ENCODE assay signal across 22 cellular contexts in the genomic region with DNA sequence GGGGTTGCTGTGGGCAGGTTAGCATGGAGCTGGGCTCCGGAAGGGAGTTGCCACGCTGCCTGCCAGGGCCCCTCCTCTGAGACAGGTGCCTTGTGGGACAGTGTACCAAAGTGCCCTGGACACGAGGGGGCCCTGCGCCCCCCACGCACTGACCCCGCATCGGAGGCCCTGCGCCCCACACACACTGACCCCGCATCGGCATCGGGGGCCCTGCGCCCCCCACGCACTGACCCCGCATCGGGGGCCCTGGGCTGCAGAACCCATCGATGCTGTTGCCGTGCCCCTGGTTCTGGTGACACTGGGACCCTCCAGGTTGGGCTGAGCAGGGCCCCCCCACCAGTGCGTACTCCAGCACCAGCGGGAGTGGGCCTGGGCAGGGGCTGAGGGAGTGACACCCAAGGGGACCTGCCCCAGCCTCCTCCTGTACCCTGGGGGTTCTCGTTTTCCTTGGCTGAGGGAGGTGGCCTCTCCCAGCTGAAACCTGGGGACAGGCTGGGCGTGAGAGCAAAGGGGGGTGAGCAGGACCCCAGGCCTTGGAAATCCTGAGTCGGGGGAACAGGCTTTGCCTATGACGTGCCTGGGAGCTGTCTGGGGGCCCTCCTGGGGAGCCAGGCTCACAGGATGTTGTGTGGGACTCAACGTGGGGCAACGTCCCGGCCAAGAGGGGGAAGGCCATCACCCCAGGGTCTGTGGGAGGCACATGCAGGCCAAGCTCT. TPM values are rescaled to one million over a fixed set of nuclear protein-coding genes. Genes with fewer than 3 reads are reported as not detected.
DNase-seq lines count a peak whose midpoint lies in the region; ATAC-seq, FAIRE-seq and TF ChIP-seq lines count a peak whose summit lies in the region.
"Had no signal": no experiment of that assay in that cellular context is flagged by ENCODE, and none has a peak within 500 bp of the region (broad histone marks: within the 10 kb centered on the region; RNA-seq: fewer than 3 reads in every experiment).

No MANE protein-coding gene starts in this region.

- FAIRE-seq in HepG2 (lab: Jason Lieb, UNC), result no peak
- FAIRE-seq in astrocyte (lab: Jason Lieb, UNC), result no peak
- FAIRE-seq: A204.1, RCC 7860 had no signal

- peaks cover 23% of the 10 kb centered on the region for H3K27me3 Mint-ChIP-seq in astrocyte (ENCODE audit: low read depth, unreplicated experiment)

- TF ChIP-seq CTCF in HepG2 (CRISPR knock-in tag; IDR thresholded peaks at IDR 0.05), result no peak
- TF ChIP-seq CTCF in right lobe of liver (IDR thresholded peaks at IDR 0.05), result no peak
- no peak for TF ChIP-seq CTCF in RWPE1 (conservative IDR thresholded peaks at IDR 0.05; ENCODE audit: low read depth)
- TF ChIP-seq CTCF in astrocyte (IDR thresholded peaks at IDR 0.05; ENCODE audit: insufficient read depth, low read depth, low read length), result no peak
- no peak for TF ChIP-seq CTCF in osteoblast (IDR thresholded peaks at IDR 0.05; ENCODE audit: extremely low read depth, low read depth, low read length)
- TF ChIP-seq CTCF in thyroid gland (IDR thresholded peaks at IDR 0.05), result no peak

- in situ Hi-C loops in HepG2 (cut with HindIII; ENCODE audit: extremely low pct_ligation_motif_present, low pct_unique_long_range_greater_than_20kb), result no loop called here

- ATAC-seq in HepG2 (no peak), right lobe of liver (no peak)

- H3K4me3 Mint-ChIP-seq in astrocyte (ENCODE audit: unreplicated experiment), result no peak overlapping the region
- H3K4me3 Mint-ChIP-seq: CD4-positive, alpha-beta T cell had no signal

- H3K79me2 ChIP-seq in HepG2 (ENCODE audit: insufficient read depth, low read length), result peaks cover under 1% of the 10 kb centered on the region
- no peaks in the 10 kb centered on the region for H3K79me2 ChIP-seq in astrocyte (ENCODE audit: insufficient read depth, low read length)
- H3K79me2 ChIP-seq in osteoblast (ENCODE audit: insufficient read depth, low read length), result no peaks in the 10 kb centered on the region

- H3K36me3 Mint-ChIP-seq in astrocyte (ENCODE audit: low read depth, unreplicated experiment), result no peaks in the 10 kb centered on the region

- DNase-seq in HepG2 (ENCODE audit: low spot score), result no peak
- DNase-seq in right lobe of liver, result no peak
- DNase-seq in RWPE1 (ENCODE audit: low spot score), result no peak
- DNase-seq in astrocyte (ENCODE audit: low read depth), result no peak
- DNase-seq in osteoblast (ENCODE audit: insufficient read length, low spot score, missing footprints), result peak; percentile 78
- no peak for DNase-seq in NCI-H345 (lab: John Stamatoyannopoulos, UW)
- no peak for DNase-seq in thyroid gland
- DNase-seq in activated CD4-positive, alpha-beta T cell treated with anti-CD3 and anti-CD28 coated beads, Interleukin-2, amount 50 U/mL, for 48 hours, result no peak
- DNase-seq: MV-4-11, NCI-H2227 treated with DMSO at 0.1 percent for 48 hours, NCI-H510A had no signal

- no peak for TF ChIP-seq RAD21 in HepG2 (CRISPR knock-in tag; IDR thresholded peaks at IDR 0.05)

- CTCF ChIA-PET in HepG2 (lab: Yijun Ruan, JAX; ENCODE audit: low intra/inter-chr PET ratio, low total read pairs), result interaction anchor here (1.0 to 1.3 kb wide), 3 partner anchors 10 to 17 kb away, joined by 3 to 16 read pairs (median 11); a partner anchor contains a TSS
- CTCF ChIA-PET in RWPE1 (lab: Yijun Ruan, JAX), result interaction anchor here (0.6 to 3.5 kb wide), 30 partner anchors 9 to 286 kb away, joined by 3 to 54 read pairs (median 4); a partner anchor contains a TSS

- H3K4me1 ChIP-seq in HepG2 (ENCODE audit: insufficient read depth, low read length), result peaks cover 25% of the 10 kb centered on the region
- no peaks in the 10 kb centered on the region for H3K4me1 ChIP-seq in right lobe of liver
- H3K4me1 ChIP-seq in astrocyte (ENCODE audit: insufficient read depth, low read length), result peaks cover 1% of the 10 kb centered on the region
- no peaks in the 10 kb centered on the region for H3K4me1 ChIP-seq in osteoblast (ENCODE audit: insufficient read depth, low read length)
- H3K4me1 ChIP-seq in thyroid gland, result no peaks in the 10 kb centered on the region

- no peaks in the 10 kb centered on the region for H3K27me3 ChIP-seq in HepG2 (ENCODE audit: control insufficient read depth in 1 of 2, insufficient read depth in 2 of 2, low read length in 2 of 2)
- peaks cover 0 to under 1% of the 10 kb centered on the region in 2 donors for H3K27me3 ChIP-seq in right lobe of liver
- H3K27me3 ChIP-seq in astrocyte (ENCODE audit: insufficient read depth, low read length), result no peaks in the 10 kb centered on the region
- H3K27me3 ChIP-seq in osteoblast (ENCODE audit: insufficient read depth, low read length), result no peaks in the 10 kb centered on the region
- H3K27me3 ChIP-seq in thyroid gland, result no peaks in the 10 kb centered on the region
- H3K27me3 ChIP-seq: BLaER1 had no signal

- H3K9ac ChIP-seq in HepG2 (ENCODE audit: insufficient read depth, low read depth, low read length) (no peak overlapping the region), astrocyte (ENCODE audit: low read length) (no peak overlapping the region)
- H3K9ac ChIP-seq: BLaER1, GM23248 had no signal

- 96% methylated on average over 9 of the region's 26 CpGs for WGBS in HepG2 (ENCODE audit: low lambda C conversion rate)
- no CpG with 5 or more reads among the region's 26 CpGs for WGBS in right lobe of liver (ENCODE audit: insufficient coverage, low coverage, low lambda C conversion rate, missing lambda C conversion rate)
- 20% methylated on average over 1 of the region's 26 CpGs; no CpG with 5 or more reads in 1 of the 2 donors for WGBS in thyroid gland, 2 donors

- no peak overlapping the region for H3K27ac ChIP-seq in HepG2 (ENCODE audit: extremely low read length, insufficient read depth, low read length)
- H3K27ac ChIP-seq in right lobe of liver, result no peak overlapping the region
- H3K27ac ChIP-seq in RWPE1, result peak overlapping the region; percentile 85
- no peak overlapping the region for H3K27ac ChIP-seq in astrocyte (ENCODE audit: low read depth, low read length)
- no peak overlapping the region for H3K27ac ChIP-seq in osteoblast (ENCODE audit: low read depth, low read length)
- no peak overlapping the region for H3K27ac ChIP-seq in thyroid gland
- H3K27ac ChIP-seq: BLaER1, GM23248 had no signal

- peaks cover 3 to 16% of the 10 kb centered on the region in 2 experiments; a peak in 2 of 5 replicates for H3K36me3 ChIP-seq in HepG2 (replicated peaks in 1 of 2; ENCODE audit: control insufficient read depth in 1 of 2, insufficient read depth in 2 of 2, low read length in 2 of 2)
- no peaks in the 10 kb centered on the region for H3K36me3 ChIP-seq in right lobe of liver
- no peaks in the 10 kb centered on the region for H3K36me3 ChIP-seq in astrocyte (ENCODE audit: insufficient read depth, low read length)
- no peaks in the 10 kb centered on the region for H3K36me3 ChIP-seq in osteoblast (ENCODE audit: insufficient read depth, low read length)
- H3K36me3 ChIP-seq in thyroid gland, result no peaks in the 10 kb centered on the region

- H3K4me1 Mint-ChIP-seq in astrocyte (ENCODE audit: low read depth, unreplicated experiment), result no peaks in the 10 kb centered on the region

- H3K27ac Mint-ChIP-seq in astrocyte (ENCODE audit: unreplicated experiment), result no peak overlapping the region
- H3K27ac Mint-ChIP-seq: CD4-positive, alpha-beta T cell had no signal

- H3K9me3 ChIP-seq in HepG2 (ENCODE audit: low read length), result no peaks in the 10 kb centered on the region
- H3K9me3 ChIP-seq in right lobe of liver, result no peaks in the 10 kb centered on the region
- no peaks in the 10 kb centered on the region for H3K9me3 ChIP-seq in astrocyte (ENCODE audit: insufficient read depth, low read depth, low read length)
- H3K9me3 ChIP-seq in osteoblast (ENCODE audit: low read depth, low read length), result no peaks in the 10 kb centered on the region
- H3K9me3 ChIP-seq in thyroid gland, result no peaks in the 10 kb centered on the region
- H3K9me3 ChIP-seq: BLaER1, HAP-1 had no signal

- no TSS peak for BruUV-seq in HepG2 (replicated peaks; lab: Mats Ljungman, UMichigan)

- no peak for TF ChIP-seq EP300 in HepG2 (IDR thresholded peaks at IDR 0.05; ENCODE audit: low read depth in 2 of 2, low read length in 2 of 2)
- no peak for TF ChIP-seq EP300 in HepG2 (CRISPR knock-in tag; IDR thresholded peaks at IDR 0.05; ENCODE audit: borderline replicate concordance)

- no peak overlapping the region for H2AFZ ChIP-seq in HepG2 (ENCODE audit: low read length)
- H2AFZ ChIP-seq in astrocyte (ENCODE audit: low read depth, low read length), result peak overlapping the region; percentile 34
- H2AFZ ChIP-seq in osteoblast (ENCODE audit: low read length), result no peak overlapping the region
- H2AFZ ChIP-seq: GM23248 had no signal

- no peaks in the 10 kb centered on the region for H3K9me3 Mint-ChIP-seq in astrocyte (ENCODE audit: unreplicated experiment)
- H3K9me3 Mint-ChIP-seq: CD4-positive, alpha-beta T cell had no signal

- intact Hi-C loops in HepG2 (cut with micrococcal nuclease; ENCODE audit: unreplicated experiment) (no loop called here), right lobe of liver (cut with DNase I) (no loop called here), thyroid gland (cut with DNase I) (no loop called here)

- H3K4me2 ChIP-seq in HepG2 (ENCODE audit: low read depth, low read length) (no peak overlapping the region), astrocyte (ENCODE audit: low read length) (no peak overlapping the region), osteoblast (ENCODE audit: insufficient read depth, low read length) (no peak overlapping the region)
- H3K4me2 ChIP-seq: BLaER1 had no signal

- TF ChIP-seq POLR2A in HepG2 (IDR thresholded peaks at IDR 0.05; ENCODE audit: insufficient read depth in 1 of 2, low read depth in 2 of 2, low read length in 2 of 2), result no peak
- TF ChIP-seq POLR2A in right lobe of liver (IDR thresholded peaks at IDR 0.05), result no peak
- TF ChIP-seq POLR2A in thyroid gland (IDR thresholded peaks at IDR 0.05), result no peak

- H4K20me1 ChIP-seq in HepG2 (ENCODE audit: insufficient read depth, low read length) (0 out of 2 replicates have a peak, but pooled peaks cover 3% of the 10 kb centered on the region), astrocyte (ENCODE audit: insufficient read depth, low read length) (peaks cover 7% of the 10 kb centered on the region), osteoblast (ENCODE audit: insufficient read depth, low read length) (peaks cover 5% of the 10 kb centered on the region)

- H3K4me3 ChIP-seq in HepG2 (replicated peaks in 1 of 3; ENCODE audit: insufficient read depth in 1 of 3, low read depth in 2 of 3, low read length in 3 of 3) (no peak overlapping the region), right lobe of liver (no peak overlapping the region), astrocyte (ENCODE audit: insufficient read depth, low read depth, low read length) (no peak overlapping the region), osteoblast (ENCODE audit: insufficient read depth, low read length) (no peak overlapping the region), thyroid gland (replicated peaks in 1 of 3) (no peak overlapping the region)
- H3K4me3 ChIP-seq: BLaER1, GM23248, HAP-1 had no signal

- POLR2A ChIA-PET in HepG2 (lab: Yijun Ruan, JAX), result interaction anchor here (1.0 to 1.1 kb wide), 3 partner anchors 8 to 23 kb away, joined by 3 to 15 read pairs (median 6); a partner anchor contains a TSS
- POLR2A ChIA-PET in RWPE1 (lab: Yijun Ruan, JAX; ENCODE audit: low non-redundant PET), result interaction anchor here (0.6 kb wide), 1 partner anchor 10 kb away, joined by 3 read pairs; a partner anchor contains a TSS

RNA-seq across cellular contexts. Expression of a gene that starts 6.9 kb away (rescaled TPM):
- total RNA-seq in HepG2 (2016; rRNA removed; fragmentation: Illumina TruSeq; extraction: Trizol) (35.9 and 42.8 TPM in 2 replicates), right lobe of liver (under 1 TPM in 5 of 6 experiments, not detected in 1; 0.05 to 0.43 (median 0.22) TPM), astrocyte (0.41 and 0.43 TPM in 2 replicates), osteoblast (0.88 and 1.1 TPM in 2 replicates), thyroid gland (1 to 10 TPM in 1 of 4 donors, under 1 TPM in 3; 0.27 to 1.0 (median 0.72) TPM)
- 7.0 and 7.1 TPM in 2 replicates for total RNA-seq in HepG2 (2016; cell fraction: cytosol; rRNA removed; fragmentation: Illumina TruSeq; extraction: Trizol; ENCODE audit: low read depth)
- 34.9 and 42.2 TPM in 2 replicates for total RNA-seq in HepG2 (2016; cell fraction: insoluble cytoplasmic fraction; rRNA removed; fragmentation: Illumina TruSeq; extraction: Trizol)
- 29.9 and 31.6 TPM in 2 replicates for total RNA-seq in HepG2 (2016; cell fraction: membrane; rRNA removed; fragmentation: Illumina TruSeq; extraction: Trizol)
- 23.7 and 28.1 TPM in 2 replicates for total RNA-seq in HepG2 (2016; cell fraction: nucleus; rRNA removed; fragmentation: Illumina TruSeq; extraction: Trizol)
- polyA plus RNA-seq in HepG2 (2011; rRNA removed), result 18.7 and 21.9 TPM in 2 replicates
- 16.4 and 40.1 TPM in 2 replicates for polyA plus RNA-seq in HepG2 (2011; cell fraction: cytosol; rRNA removed)
- polyA plus RNA-seq in HepG2 (2011; cell fraction: nucleus; rRNA removed), result 28.3 and 52.1 TPM in 2 replicates
- polyA plus RNA-seq in HepG2 (2012), result 12.0 and 19.0 TPM in 2 replicates
- polyA plus RNA-seq in HepG2 (2016; cell fraction: cytosol; fragmentation: Illumina TruSeq; extraction: Trizol; ENCODE audit: low read depth), result 6.8 and 7.6 TPM in 2 replicates
- polyA plus RNA-seq in HepG2 (2016; cell fraction: insoluble cytoplasmic fraction; fragmentation: Illumina TruSeq; extraction: Trizol; ENCODE audit: low read depth), result 33.9 and 39.2 TPM in 2 replicates
- 23.3 and 27.0 TPM in 2 replicates for polyA plus RNA-seq in HepG2 (2016; cell fraction: membrane; fragmentation: Illumina TruSeq; extraction: Trizol; ENCODE audit: low read depth)
- polyA plus RNA-seq in HepG2 (2016; cell fraction: nucleus; fragmentation: Illumina TruSeq; extraction: Trizol; ENCODE audit: insufficient read depth, low read depth), result 44.9 and 46.9 TPM in 2 replicates
- polyA minus RNA-seq in HepG2 (2011; rRNA and poly(A)+ RNA removed; ENCODE audit: low replicate concordance), result 38.7 and 55.4 TPM in 2 replicates
- polyA minus RNA-seq in HepG2 (2011; cell fraction: cytosol; rRNA and poly(A)+ RNA removed), result 18.6 and 32.8 TPM in 2 replicates
- 7.3 and 8.6 TPM in 2 replicates for polyA minus RNA-seq in HepG2 (2011; cell fraction: nucleus; rRNA and poly(A)+ RNA removed)

RNA-seq across cellular contexts. Expression of a gene that starts 9.6 kb away (rescaled TPM):
- total RNA-seq in HepG2 (2016; rRNA removed; fragmentation: Illumina TruSeq; extraction: Trizol), result 0.87 and 0.95 TPM in 2 replicates
- 0.61 and 0.88 TPM in 2 replicates for total RNA-seq in HepG2 (2016; cell fraction: cytosol; rRNA removed; fragmentation: Illumina TruSeq; extraction: Trizol; ENCODE audit: low read depth)
- 0.74 and 0.82 TPM in 2 replicates for total RNA-seq in HepG2 (2016; cell fraction: insoluble cytoplasmic fraction; rRNA removed; fragmentation: Illumina TruSeq; extraction: Trizol)
- total RNA-seq in HepG2 (2016; cell fraction: membrane; rRNA removed; fragmentation: Illumina TruSeq; extraction: Trizol), result 0.69 and 0.71 TPM in 2 replicates
- 3.4 and 3.6 TPM in 2 replicates for total RNA-seq in HepG2 (2016; cell fraction: nucleus; rRNA removed; fragmentation: Illumina TruSeq; extraction: Trizol)
- polyA plus RNA-seq in HepG2 (2011; rRNA removed), result 3.2 and 4.1 TPM in 2 replicates
- polyA plus RNA-seq in HepG2 (2011; cell fraction: cytosol; rRNA removed), result 2.1 and 3.2 TPM in 2 replicates
- polyA plus RNA-seq in HepG2 (2011; cell fraction: nucleus; rRNA removed), result 41.8 and 49.4 TPM in 2 replicates
- polyA plus RNA-seq in HepG2 (2012), result 21.3 and 23.9 TPM in 2 replicates
- 1.5 and 1.8 TPM in 2 replicates for polyA plus RNA-seq in HepG2 (2016; cell fraction: cytosol; fragmentation: Illumina TruSeq; extraction: Trizol; ENCODE audit: low read depth)
- polyA plus RNA-seq in HepG2 (2016; cell fraction: insoluble cytoplasmic fraction; fragmentation: Illumina TruSeq; extraction: Trizol; ENCODE audit: low read depth), result 2.3 and 2.8 TPM in 2 replicates
- 2.2 and 2.6 TPM in 2 replicates for polyA plus RNA-seq in HepG2 (2016; cell fraction: membrane; fragmentation: Illumina TruSeq; extraction: Trizol; ENCODE audit: low read depth)
- 12.9 and 17.3 TPM in 2 replicates for polyA plus RNA-seq in HepG2 (2016; cell fraction: nucleus; fragmentation: Illumina TruSeq; extraction: Trizol; ENCODE audit: insufficient read depth, low read depth)
- 8.8 TPM in 1 of 2 replicates, not detected in the other for polyA minus RNA-seq in HepG2 (2011; rRNA and poly(A)+ RNA removed; ENCODE audit: low replicate concordance)
- polyA minus RNA-seq in HepG2 (2011; cell fraction: cytosol; rRNA and poly(A)+ RNA removed), result 9.0 and 9.2 TPM in 2 replicates
- 5.5 and 6.4 TPM in 2 replicates for polyA minus RNA-seq in HepG2 (2011; cell fraction: nucleus; rRNA and poly(A)+ RNA removed)
- 1 to 10 TPM in 2 of 6 experiments, under 1 TPM in 4; 0.50 to 2.1 (median 0.80) TPM for total RNA-seq in right lobe of liver
- total RNA-seq in astrocyte, result 0.14 and 0.55 TPM in 2 replicates
- not detected in 2 replicates for total RNA-seq in osteoblast
- total RNA-seq in thyroid gland, result under 1 TPM in 2 of 4 donors, not detected in 2; 0.22 to 0.49 TPM
- total RNA-seq: CD4-positive, alpha-beta T cell; Daoy; G401; GM23248; M059J; SK-MEL-5 had no signal
- polyA plus RNA-seq: AG04450, GM23248 had no signal

RNA-seq across cellular contexts. Expression of a gene that starts 13.8 kb away (rescaled TPM):
- 6.2 and 6.4 TPM in 2 replicates for total RNA-seq in HepG2 (2016; rRNA removed; fragmentation: Illumina TruSeq; extraction: Trizol)
- 1.7 and 1.8 TPM in 2 replicates for total RNA-seq in HepG2 (2016; cell fraction: cytosol; rRNA removed; fragmentation: Illumina TruSeq; extraction: Trizol; ENCODE audit: low read depth)
- total RNA-seq in HepG2 (2016; cell fraction: insoluble cytoplasmic fraction; rRNA removed; fragmentation: Illumina TruSeq; extraction: Trizol), result 4.5 and 6.7 TPM in 2 replicates
- total RNA-seq in HepG2 (2016; cell fraction: membrane; rRNA removed; fragmentation: Illumina TruSeq; extraction: Trizol), result 3.0 and 3.1 TPM in 2 replicates
- 4.9 and 5.4 TPM in 2 replicates for total RNA-seq in HepG2 (2016; cell fraction: nucleus; rRNA removed; fragmentation: Illumina TruSeq; extraction: Trizol)
- 5.4 and 6.0 TPM in 2 replicates for polyA plus RNA-seq in HepG2 (2011; rRNA removed)
- polyA plus RNA-seq in HepG2 (2011; cell fraction: cytosol; rRNA removed), result 3.8 and 4.1 TPM in 2 replicates
- polyA plus RNA-seq in HepG2 (2011; cell fraction: nucleus; rRNA removed), result 43.5 and 57.7 TPM in 2 replicates
- polyA plus RNA-seq in HepG2 (2012), result 4.9 and 5.0 TPM in 2 replicates
- polyA plus RNA-seq in HepG2 (2016; cell fraction: cytosol; fragmentation: Illumina TruSeq; extraction: Trizol; ENCODE audit: low read depth), result 1.1 and 1.2 TPM in 2 replicates
- 6.4 and 8.8 TPM in 2 replicates for polyA plus RNA-seq in HepG2 (2016; cell fraction: insoluble cytoplasmic fraction; fragmentation: Illumina TruSeq; extraction: Trizol; ENCODE audit: low read depth)
- 3.0 and 3.6 TPM in 2 replicates for polyA plus RNA-seq in HepG2 (2016; cell fraction: membrane; fragmentation: Illumina TruSeq; extraction: Trizol; ENCODE audit: low read depth)
- 22.7 and 23.1 TPM in 2 replicates for polyA plus RNA-seq in HepG2 (2016; cell fraction: nucleus; fragmentation: Illumina TruSeq; extraction: Trizol; ENCODE audit: insufficient read depth, low read depth)
- 2.2 and 5.1 TPM in 2 replicates for polyA minus RNA-seq in HepG2 (2011; rRNA and poly(A)+ RNA removed; ENCODE audit: low replicate concordance)
- 3.0 and 3.2 TPM in 2 replicates for polyA minus RNA-seq in HepG2 (2011; cell fraction: cytosol; rRNA and poly(A)+ RNA removed)
- polyA minus RNA-seq in HepG2 (2011; cell fraction: nucleus; rRNA and poly(A)+ RNA removed), result 5.6 and 7.1 TPM in 2 replicates
- 1 to 10 TPM; 1.3 to 4.9 (median 1.9) TPM for total RNA-seq in right lobe of liver
- total RNA-seq in astrocyte, result 4.0 and 4.7 TPM in 2 replicates
- 35.9 and 36.9 TPM in 2 replicates for total RNA-seq in osteoblast
- total RNA-seq in thyroid gland, result 10 to 100 TPM in 2 of 4 donors, 1 to 10 TPM in 2; 9.3 to 15.7 (median 12.4) TPM

RNA-seq across cellular contexts. Expression of a gene that starts 17.5 kb away (rescaled TPM):
- total RNA-seq in HepG2 (2016; rRNA removed; fragmentation: Illumina TruSeq; extraction: Trizol) (0.63 and 0.84 TPM in 2 replicates), right lobe of liver (10 to 100 TPM in 5 of 6 experiments, 1 to 10 TPM in 1; 9.3 to 14.9 (median 12.2) TPM), astrocyte (65.9 and 66.8 TPM in 2 replicates), osteoblast (10.0 and 10.1 TPM in 2 replicates), thyroid gland (10 to 100 TPM; 23.3 to 65.9 (median 35.4) TPM)
- 1.2 TPM in 1 of 2 replicates, not detected in the other for total RNA-seq in HepG2 (2016; cell fraction: cytosol; rRNA removed; fragmentation: Illumina TruSeq; extraction: Trizol; ENCODE audit: low read depth)
- 0.65 and 1.7 TPM in 2 replicates for total RNA-seq in HepG2 (2016; cell fraction: insoluble cytoplasmic fraction; rRNA removed; fragmentation: Illumina TruSeq; extraction: Trizol)
- 0.59 and 0.79 TPM in 2 replicates for total RNA-seq in HepG2 (2016; cell fraction: membrane; rRNA removed; fragmentation: Illumina TruSeq; extraction: Trizol)
- total RNA-seq in HepG2 (2016; cell fraction: nucleus; rRNA removed; fragmentation: Illumina TruSeq; extraction: Trizol), result 2.7 and 4.8 TPM in 2 replicates
- 5.4 and 7.0 TPM in 2 replicates for polyA plus RNA-seq in HepG2 (2011; rRNA removed)
- 1.7 and 3.4 TPM in 2 replicates for polyA plus RNA-seq in HepG2 (2011; cell fraction: cytosol; rRNA removed)
- 93.3 and 114 TPM in 2 replicates for polyA plus RNA-seq in HepG2 (2011; cell fraction: nucleus; rRNA removed)
- polyA plus RNA-seq in HepG2 (2012), result 4.5 and 8.4 TPM in 2 replicates
- 1.00 and 1.1 TPM in 2 replicates for polyA plus RNA-seq in HepG2 (2016; cell fraction: cytosol; fragmentation: Illumina TruSeq; extraction: Trizol; ENCODE audit: low read depth)
- polyA plus RNA-seq in HepG2 (2016; cell fraction: insoluble cytoplasmic fraction; fragmentation: Illumina TruSeq; extraction: Trizol; ENCODE audit: low read depth), result 0.67 and 1.8 TPM in 2 replicates
- 1.1 and 1.5 TPM in 2 replicates for polyA plus RNA-seq in HepG2 (2016; cell fraction: membrane; fragmentation: Illumina TruSeq; extraction: Trizol; ENCODE audit: low read depth)
- 9.8 and 12.2 TPM in 2 replicates for polyA plus RNA-seq in HepG2 (2016; cell fraction: nucleus; fragmentation: Illumina TruSeq; extraction: Trizol; ENCODE audit: insufficient read depth, low read depth)
- 1.9 and 12.5 TPM in 2 replicates for polyA minus RNA-seq in HepG2 (2011; rRNA and poly(A)+ RNA removed; ENCODE audit: low replicate concordance)
- polyA minus RNA-seq in HepG2 (2011; cell fraction: cytosol; rRNA and poly(A)+ RNA removed), result 2.9 and 3.0 TPM in 2 replicates
- polyA minus RNA-seq in HepG2 (2011; cell fraction: nucleus; rRNA and poly(A)+ RNA removed), result 3.9 and 4.2 TPM in 2 replicates

RNA-seq across cellular contexts. Expression of a gene that starts 23.3 kb away (rescaled TPM):
- total RNA-seq in HepG2 (2016; rRNA removed; fragmentation: Illumina TruSeq; extraction: Trizol) (19.0 and 48.9 TPM in 2 replicates), right lobe of liver (10 to 100 TPM; 24.0 to 39.1 (median 28.8) TPM), astrocyte (69.2 and 89.0 TPM in 2 replicates), osteoblast (94.1 and 103 TPM in 2 replicates), thyroid gland (10 to 100 TPM; 48.2 to 73.8 (median 67.2) TPM)
- total RNA-seq in HepG2 (2016; cell fraction: cytosol; rRNA removed; fragmentation: Illumina TruSeq; extraction: Trizol; ENCODE audit: low read depth), result 9.3 and 10.3 TPM in 2 replicates
- 17.2 and 48.2 TPM in 2 replicates for total RNA-seq in HepG2 (2016; cell fraction: insoluble cytoplasmic fraction; rRNA removed; fragmentation: Illumina TruSeq; extraction: Trizol)
- 17.0 and 19.9 TPM in 2 replicates for total RNA-seq in HepG2 (2016; cell fraction: membrane; rRNA removed; fragmentation: Illumina TruSeq; extraction: Trizol)
- total RNA-seq in HepG2 (2016; cell fraction: nucleus; rRNA removed; fragmentation: Illumina TruSeq; extraction: Trizol), result 44.7 and 51.0 TPM in 2 replicates
- polyA plus RNA-seq in HepG2 (2011; rRNA removed), result 59.5 and 60.6 TPM in 2 replicates
- 48.6 and 64.5 TPM in 2 replicates for polyA plus RNA-seq in HepG2 (2011; cell fraction: cytosol; rRNA removed)
- 146 and 162 TPM in 2 replicates for polyA plus RNA-seq in HepG2 (2011; cell fraction: nucleus; rRNA removed)
- 30.5 and 38.6 TPM in 2 replicates for polyA plus RNA-seq in HepG2 (2012)
- 6.7 and 6.8 TPM in 2 replicates for polyA plus RNA-seq in HepG2 (2016; cell fraction: cytosol; fragmentation: Illumina TruSeq; extraction: Trizol; ENCODE audit: low read depth)
- 16.2 and 18.3 TPM in 2 replicates for polyA plus RNA-seq in HepG2 (2016; cell fraction: insoluble cytoplasmic fraction; fragmentation: Illumina TruSeq; extraction: Trizol; ENCODE audit: low read depth)
- 11.2 and 12.8 TPM in 2 replicates for polyA plus RNA-seq in HepG2 (2016; cell fraction: membrane; fragmentation: Illumina TruSeq; extraction: Trizol; ENCODE audit: low read depth)
- 78.7 and 83.1 TPM in 2 replicates for polyA plus RNA-seq in HepG2 (2016; cell fraction: nucleus; fragmentation: Illumina TruSeq; extraction: Trizol; ENCODE audit: insufficient read depth, low read depth)
- polyA minus RNA-seq in HepG2 (2011; rRNA and poly(A)+ RNA removed; ENCODE audit: low replicate concordance), result 71.9 and 74.1 TPM in 2 replicates
- 24.7 and 26.8 TPM in 2 replicates for polyA minus RNA-seq in HepG2 (2011; cell fraction: cytosol; rRNA and poly(A)+ RNA removed)
- polyA minus RNA-seq in HepG2 (2011; cell fraction: nucleus; rRNA and poly(A)+ RNA removed), result 40.9 and 45.3 TPM in 2 replicates
